20 cellular contexts compared by ENCODE assay signal in genomic region chr2:131143803-131144202, GRCh38.
"Had no signal": no experiment of that assay in that cellular context is flagged by ENCODE, and none has a peak within 500 bp of the region (broad histone marks: within the 10 kb centered on the region; RNA-seq: fewer than 3 reads in every experiment).

No MANE protein-coding gene starts in this region.

- H3K9ac ChIP-seq: neural progenitor cell had no signal

- H3K4me2 ChIP-seq: hepatocyte, neural progenitor cell had no signal

- H3K9me3 ChIP-seq: left ventricle myocardium inferior, psoas muscle, right atrium auricular region had no signal

- H3K27me3 ChIP-seq: foreskin keratinocyte, hepatocyte, neural progenitor cell, right atrium auricular region had no signal

- H3K4me1 ChIP-seq: foreskin keratinocyte, neural progenitor cell, psoas muscle, right atrium auricular region had no signal

- H3K27ac ChIP-seq: foreskin keratinocyte, hepatocyte, left ventricle myocardium inferior, neural progenitor cell, psoas muscle, right atrium auricular region had no signal

- ATAC-seq: foreskin keratinocyte; naive thymus-derived CD8-positive, alpha-beta T cell had no signal

- DNase-seq: activated CD4-positive, alpha-beta memory T cell treated with anti-CD3 and anti-CD28 coated beads for 36 hours; activated CD4-positive, alpha-beta T cell treated with anti-CD3 and anti-CD28 coated beads for 48 hours; activated effector memory CD4-positive, alpha-beta T cell treated with Interleukin-2 at 50 U/mL for 16 hours; activated naive CD4-positive, alpha-beta T cell treated with anti-CD3 and anti-CD28 coated beads for 36 hours; activated T-cell treated with anti-CD3 and anti-CD28 coated beads, Interleukin-2, amount 50 U/mL, for 48 hours; caudate nucleus; dermis blood vessel endothelial cell; effector CD8-positive, alpha-beta T cell; erythroblast; foreskin keratinocyte; immature natural killer cell; kidney glomerular epithelial cell; left ventricle myocardium inferior; naive thymus-derived CD8-positive, alpha-beta T cell; psoas muscle; stimulated activated CD4-positive, alpha-beta T cell treated with anti-CD3 and anti-CD28 coated beads, Interleukin-1b, Interleukin-23, amount 100 ng/mL, for 48 hours; trophoblast cell had no signal

- H3K4me3 ChIP-seq: hepatocyte, left ventricle myocardium inferior, neural progenitor cell, psoas muscle, right atrium auricular region had no signal

- H2AFZ ChIP-seq: hepatocyte, neural progenitor cell had no signal
